ENCODE assay signal across 27 cellular contexts in the genomic region with DNA sequence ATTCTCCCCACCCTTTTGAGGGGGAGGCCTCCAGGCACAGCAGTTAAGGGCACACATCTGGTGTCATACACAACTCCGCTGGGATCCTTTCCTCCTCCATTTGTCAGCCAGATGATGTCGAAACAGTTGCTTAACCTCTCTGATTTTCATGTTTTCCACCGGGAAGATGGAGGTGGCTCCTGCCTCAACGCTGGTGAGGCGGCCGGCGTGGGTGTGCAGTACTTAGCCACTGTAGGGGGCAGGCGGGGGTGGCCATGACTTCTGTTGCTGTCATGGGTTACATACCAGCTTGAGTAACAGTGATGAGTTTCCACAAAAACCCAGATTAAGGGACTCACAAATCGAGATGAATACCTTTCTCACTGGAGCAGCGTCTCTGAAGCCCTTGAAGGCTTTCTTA.
"Had no signal": no experiment of that assay in that cellular context is flagged by ENCODE, and none has a peak within 500 bp of the region (broad histone marks: within the 10 kb centered on the region; RNA-seq: fewer than 3 reads in every experiment).

No MANE protein-coding gene starts in this region.

- H3K4me1 ChIP-seq: heart left ventricle had no signal

- ATAC-seq: activated CD4-positive, CD25-positive, alpha-beta regulatory T cell treated with anti-CD3 and anti-CD28 coated beads, Interleukin-2, amount 50 U/mL, for 24 hours; activated naive CD4-positive, alpha-beta T cell treated with anti-CD3 and anti-CD28 coated beads, Interleukin-2, amount 50 U/mL, for 72 hours; activated T-cell treated with anti-CD3 and anti-CD28 coated beads, Interleukin-2, amount 50 U/mL, for 72 hours; esophagus mucosa; heart left ventricle; T-cell had no signal

- H3K4me3 Mint-ChIP-seq: activated CD4-positive, alpha-beta memory T cell treated with anti-CD3 and anti-CD28 coated beads, Interleukin-2, amount 10 ng/mL, durations not matched to agents 7 days and 5 days; activated naive CD4-positive, alpha-beta T cell treated with anti-CD3 and anti-CD28 coated beads, Interleukin-2, amount 10 ng/mL, durations not matched to agents 7 days and 5 days; activated naive CD8-positive, alpha-beta T cell treated with anti-CD3 and anti-CD28 coated beads, Interleukin-2, amount 10 ng/mL, durations not matched to agents 7 days and 5 days; activated T-cell treated with anti-CD3 and anti-CD28 coated beads, Interleukin-2, amount 50 U/mL, for 24 hours; activated T-cell treated with anti-CD3 and anti-CD28 coated beads, Interleukin-2, amount 50 U/mL, for 72 hours; central memory CD8-positive, alpha-beta T cell; dendritic cell treated with granulocyte-macrophage colony-stimulating factor and Interleukin-4, amounts not matched to agents 40 ng/mL and 50 ng/mL, for 4 days; endodermal cell; T-cell; T-helper 1 cell treated with Interleukin-12 subunit alpha and Interleukin-12 subunit beta and Interleukin-4 antibody, amounts not matched to agents 30 μg/mL and 1 μg/mL, for 36 hours; T-helper 2 cell treated with Interferon-gamma antibody and Interleukin-4, amounts not matched to agents 5 μg/mL and 100 μg/mL, for 36 hours had no signal

- H3K27ac ChIP-seq: brain microvascular endothelial cell, coronary artery, dorsolateral prefrontal cortex, heart left ventricle had no signal

- H3K27me3 ChIP-seq: brain microvascular endothelial cell, dorsolateral prefrontal cortex, heart left ventricle had no signal

- H3K4me3 ChIP-seq: coronary artery, dorsolateral prefrontal cortex, heart left ventricle had no signal

- H3K27ac Mint-ChIP-seq: activated CD4-positive, alpha-beta memory T cell treated with anti-CD3 and anti-CD28 coated beads, Interleukin-2, amount 10 ng/mL, durations not matched to agents 7 days and 5 days; activated naive CD4-positive, alpha-beta T cell treated with anti-CD3 and anti-CD28 coated beads, Interleukin-2, amount 10 ng/mL, durations not matched to agents 7 days and 5 days; activated naive CD4-positive, alpha-beta T cell treated with anti-CD3 and anti-CD28 coated beads, Interleukin-2, amount 50 U/mL, for 72 hours; activated naive CD8-positive, alpha-beta T cell treated with anti-CD3 and anti-CD28 coated beads, Interleukin-2, amount 10 ng/mL, durations not matched to agents 7 days and 5 days; activated T-cell treated with anti-CD3 and anti-CD28 coated beads, Interleukin-2, amount 50 U/mL, for 24 hours; activated T-cell treated with anti-CD3 and anti-CD28 coated beads, Interleukin-2, amount 50 U/mL, for 72 hours; dendritic cell treated with granulocyte-macrophage colony-stimulating factor and Interleukin-4, amounts not matched to agents 40 ng/mL and 50 ng/mL, for 4 days; endodermal cell; T-cell; T-helper 1 cell treated with Interleukin-12 subunit alpha and Interleukin-12 subunit beta and Interleukin-4 antibody, amounts not matched to agents 30 μg/mL and 1 μg/mL, for 36 hours; T-helper 2 cell treated with Interferon-gamma antibody and Interleukin-4, amounts not matched to agents 5 μg/mL and 100 μg/mL, for 36 hours had no signal

- DNase-seq: activated CD4-positive, alpha-beta memory T cell treated with anti-CD3 and anti-CD28 coated beads, Interleukin-2, amount 10 ng/mL, durations not matched to agents 7 days and 5 days; activated CD4-positive, alpha-beta T cell treated with anti-CD3 and anti-CD28 coated beads for 48 hours; activated CD8-positive, alpha-beta memory T cell treated with anti-CD3 and anti-CD28 coated beads, Interleukin-2, amount 50 U/mL, for 48 hours; activated gamma-delta T cell; activated naive CD4-positive, alpha-beta T cell; activated naive CD4-positive, alpha-beta T cell treated with anti-CD3 and anti-CD28 coated beads, Interleukin-2, amount 10 ng/mL, durations not matched to agents 7 days and 5 days; activated naive CD8-positive, alpha-beta T cell treated with anti-CD3 and anti-CD28 coated beads, Interleukin-2, amount 10 ng/mL, durations not matched to agents 7 days and 5 days; activated T-cell treated with anti-CD3 and anti-CD28 coated beads for 4 hours; activated T-cell treated with anti-CD3 and anti-CD28 coated beads, Interleukin-2, amount 50 U/mL, for 24 hours; activated T-cell treated with anti-CD3 and anti-CD28 coated beads, Interleukin-2, amount 50 U/mL, for 72 hours; amniotic stem cell; brain microvascular endothelial cell; dorsolateral prefrontal cortex; effector memory CD4-positive, alpha-beta T cell; endodermal cell; heart left ventricle; hypothalamus; T-cell; T1000 had no signal

- H3K9me3 Mint-ChIP-seq: activated CD4-positive, alpha-beta memory T cell treated with anti-CD3 and anti-CD28 coated beads, Interleukin-2, amount 10 ng/mL, durations not matched to agents 7 days and 5 days; activated naive CD4-positive, alpha-beta T cell treated with anti-CD3 and anti-CD28 coated beads, Interleukin-2, amount 10 ng/mL, durations not matched to agents 7 days and 5 days; activated naive CD4-positive, alpha-beta T cell treated with anti-CD3 and anti-CD28 coated beads, Interleukin-2, amount 50 U/mL, for 72 hours; activated naive CD8-positive, alpha-beta T cell treated with anti-CD3 and anti-CD28 coated beads, Interleukin-2, amount 10 ng/mL, durations not matched to agents 7 days and 5 days; activated T-cell treated with anti-CD3 and anti-CD28 coated beads, Interleukin-2, amount 50 U/mL, for 24 hours; activated T-cell treated with anti-CD3 and anti-CD28 coated beads, Interleukin-2, amount 50 U/mL, for 72 hours; central memory CD8-positive, alpha-beta T cell; dendritic cell treated with granulocyte-macrophage colony-stimulating factor and Interleukin-4, amounts not matched to agents 40 ng/mL and 50 ng/mL, for 4 days; endodermal cell; T-cell; T-helper 1 cell treated with Interleukin-12 subunit alpha and Interleukin-12 subunit beta and Interleukin-4 antibody, amounts not matched to agents 30 μg/mL and 1 μg/mL, for 36 hours; T-helper 2 cell treated with Interferon-gamma antibody and Interleukin-4, amounts not matched to agents 5 μg/mL and 100 μg/mL, for 36 hours had no signal

- H3K4me1 Mint-ChIP-seq: activated CD4-positive, alpha-beta memory T cell treated with anti-CD3 and anti-CD28 coated beads, Interleukin-2, amount 10 ng/mL, durations not matched to agents 7 days and 5 days; activated naive CD4-positive, alpha-beta T cell treated with anti-CD3 and anti-CD28 coated beads, Interleukin-2, amount 10 ng/mL, durations not matched to agents 7 days and 5 days; central memory CD8-positive, alpha-beta T cell; endodermal cell; T-cell had no signal

- H3K9me3 ChIP-seq: heart left ventricle had no signal

- H3K36me3 Mint-ChIP-seq: activated naive CD4-positive, alpha-beta T cell treated with anti-CD3 and anti-CD28 coated beads, Interleukin-2, amount 10 ng/mL, durations not matched to agents 7 days and 5 days; activated naive CD4-positive, alpha-beta T cell treated with anti-CD3 and anti-CD28 coated beads, Interleukin-2, amount 50 U/mL, for 72 hours; activated naive CD8-positive, alpha-beta T cell treated with anti-CD3 and anti-CD28 coated beads, Interleukin-2, amount 10 ng/mL, durations not matched to agents 7 days and 5 days; T-cell had no signal
